ENCODE assay signal across 26 cellular contexts in genomic region chr2:159382447-159383028, GRCh38.
"Had no signal": no experiment of that assay in that cellular context is flagged by ENCODE, and none has a peak within 500 bp of the region (broad histone marks: within the 10 kb centered on the region; RNA-seq: fewer than 3 reads in every experiment).

No MANE protein-coding gene starts in this region.

- H3K27ac Mint-ChIP-seq: dendritic cell treated with granulocyte-macrophage colony-stimulating factor and Interleukin-4, amounts not matched to agents 40 ng/mL and 50 ng/mL, for 4 days; endodermal cell; nephron progenitor cell; stimulated activated memory B cell treated with anti-CD40 and anti-IgM and Interleukin-4, amounts not matched to agents 10 μg/mL and 1 μg/mL and 100 μg/mL, for 72 hours had no signal

- H3K9me3 Mint-ChIP-seq: dendritic cell treated with granulocyte-macrophage colony-stimulating factor and Interleukin-4, amounts not matched to agents 40 ng/mL and 50 ng/mL, for 4 days; endodermal cell; nephron progenitor cell; stimulated activated memory B cell treated with anti-CD40 and anti-IgM and Interleukin-4, amounts not matched to agents 10 μg/mL and 1 μg/mL and 100 μg/mL, for 72 hours had no signal

- H3K4me1 Mint-ChIP-seq: endodermal cell; nephron progenitor cell; stimulated activated memory B cell treated with anti-CD40 and anti-IgM and Interleukin-4, amounts not matched to agents 10 μg/mL and 1 μg/mL and 100 μg/mL, for 72 hours had no signal

- H3K4me3 Mint-ChIP-seq: dendritic cell treated with granulocyte-macrophage colony-stimulating factor and Interleukin-4, amounts not matched to agents 40 ng/mL and 50 ng/mL, for 4 days; endodermal cell; nephron progenitor cell; stimulated activated memory B cell treated with anti-CD40 and anti-IgM and Interleukin-4, amounts not matched to agents 10 μg/mL and 1 μg/mL and 100 μg/mL, for 72 hours had no signal

- H3K27me3 Mint-ChIP-seq: dendritic cell treated with granulocyte-macrophage colony-stimulating factor and Interleukin-4, amounts not matched to agents 40 ng/mL and 50 ng/mL, for 4 days; stimulated activated memory B cell treated with anti-CD40 and anti-IgM and Interleukin-4, amounts not matched to agents 10 μg/mL and 1 μg/mL and 100 μg/mL, for 72 hours had no signal

- H3K4me3 ChIP-seq: colonic mucosa, heart right ventricle, lower lobe of right lung, prostate gland, right atrium auricular region, sigmoid colon, testis, tibial nerve, upper lobe of left lung had no signal

- FAIRE-seq: urothelium cell line had no signal

- H3K27ac ChIP-seq: epithelial cell of prostate, heart right ventricle, lower lobe of right lung, prostate gland, right atrium auricular region, sigmoid colon, testis, tibial nerve, upper lobe of left lung had no signal

- H3K36me3 ChIP-seq: colonic mucosa, prostate gland had no signal

- DNase-seq: colonic mucosa; effector CD8-positive, alpha-beta T cell; endodermal cell; foreskin fibroblast; glutamatergic neuron; heart right ventricle; hippocampal formation; left ventricle myocardium superior; lower lobe of right lung; nephron progenitor cell; nucleus accumbens; sigmoid colon; stimulated activated CD4-positive, alpha-beta T cell treated with anti-CD3 and anti-CD28 coated beads, Interleukin-2, amount 100 ng/mL, for 24 hours; stimulated activated CD4-positive, alpha-beta T cell treated with anti-CD3 and anti-CD28 coated beads, Interleukin-4, amount 100 ng/mL, for 24 hours; stimulated activated naive CD8-positive, alpha-beta T cell treated with anti-CD3 and anti-CD28 coated beads, Interleukin-15, Interleukin-2, amounts not matched to agents 100 U/mL and 50 U/mL, for 24 hours; substantia nigra; testis; upper lobe of left lung had no signal

- ATAC-seq: esophagus mucosa; heart right ventricle; left ventricle myocardium superior; lower lobe of right lung; stimulated activated memory B cell treated with anti-CD40 and anti-IgM and Interleukin-4, amounts not matched to agents 10 μg/mL and 1 μg/mL and 100 μg/mL, for 72 hours; stimulated activated naive CD8-positive, alpha-beta T cell treated with anti-CD3 and anti-CD28 coated beads, Interleukin-15, Interleukin-2, amounts not matched to agents 100 U/mL and 50 U/mL, for 24 hours had no signal

- H3K4me1 ChIP-seq: colonic mucosa, heart right ventricle, lower lobe of right lung, prostate gland, right atrium auricular region, sigmoid colon, testis, tibial nerve, upper lobe of left lung had no signal

- H3K9me3 ChIP-seq: colonic mucosa, heart right ventricle, lower lobe of right lung, prostate gland, right atrium auricular region, sigmoid colon, testis, tibial nerve, upper lobe of left lung had no signal

- H3K27me3 ChIP-seq: colonic mucosa, heart right ventricle, right atrium auricular region, sigmoid colon, testis, tibial nerve, upper lobe of left lung had no signal
